Comparison of ENCODE assay signal across 1 cellular context in genomic region chr12:93016752-93017350, GRCh38.
TF ChIP-seq lines count a peak whose summit lies in the region.

No MANE protein-coding gene starts in this region.

TF ChIP-seq in GM23338, 12 proteins besides CTCF, POLR2A, EP300 and RAD21 (continued from another document):
- TF ChIP-seq NANOG (IDR thresholded peaks at IDR 0.05; ENCODE audit: borderline replicate concordance) = no peak
- TF ChIP-seq, protein P1, sequence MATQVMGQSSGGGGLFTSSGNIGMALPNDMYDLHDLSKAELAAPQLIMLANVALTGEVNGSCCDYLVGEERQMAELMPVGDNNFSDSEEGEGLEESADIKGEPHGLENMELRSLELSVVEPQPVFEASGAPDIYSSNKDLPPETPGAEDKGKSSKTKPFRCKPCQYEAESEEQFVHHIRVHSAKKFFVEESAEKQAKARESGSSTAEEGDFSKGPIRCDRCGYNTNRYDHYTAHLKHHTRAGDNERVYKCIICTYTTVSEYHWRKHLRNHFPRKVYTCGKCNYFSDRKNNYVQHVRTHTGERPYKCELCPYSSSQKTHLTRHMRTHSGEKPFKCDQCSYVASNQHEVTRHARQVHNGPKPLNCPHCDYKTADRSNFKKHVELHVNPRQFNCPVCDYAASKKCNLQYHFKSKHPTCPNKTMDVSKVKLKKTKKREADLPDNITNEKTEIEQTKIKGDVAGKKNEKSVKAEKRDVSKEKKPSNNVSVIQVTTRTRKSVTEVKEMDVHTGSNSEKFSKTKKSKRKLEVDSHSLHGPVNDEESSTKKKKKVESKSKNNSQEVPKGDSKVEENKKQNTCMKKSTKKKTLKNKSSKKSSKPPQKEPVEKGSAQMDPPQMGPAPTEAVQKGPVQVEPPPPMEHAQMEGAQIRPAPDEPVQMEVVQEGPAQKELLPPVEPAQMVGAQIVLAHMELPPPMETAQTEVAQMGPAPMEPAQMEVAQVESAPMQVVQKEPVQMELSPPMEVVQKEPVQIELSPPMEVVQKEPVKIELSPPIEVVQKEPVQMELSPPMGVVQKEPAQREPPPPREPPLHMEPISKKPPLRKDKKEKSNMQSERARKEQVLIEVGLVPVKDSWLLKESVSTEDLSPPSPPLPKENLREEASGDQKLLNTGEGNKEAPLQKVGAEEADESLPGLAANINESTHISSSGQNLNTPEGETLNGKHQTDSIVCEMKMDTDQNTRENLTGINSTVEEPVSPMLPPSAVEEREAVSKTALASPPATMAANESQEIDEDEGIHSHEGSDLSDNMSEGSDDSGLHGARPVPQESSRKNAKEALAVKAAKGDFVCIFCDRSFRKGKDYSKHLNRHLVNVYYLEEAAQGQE (IDR thresholded peaks at IDR 0.05; ENCODE audit: unreplicated experiment) = no peak
